12 cellular contexts compared by ENCODE assay signal in genomic region chr20:38145094-38146075, GRCh38. TPM values are rescaled to one million over a fixed set of nuclear protein-coding genes. Genes with fewer than 3 reads are reported as not detected.
A peak's percentile ranks its signal among the peaks of the same experiment; 100 is the strongest.
DNase-seq lines count a peak whose midpoint lies in the region; TF ChIP-seq lines count a peak whose summit lies in the region.
"Had no signal": no experiment of that assay in that cellular context is flagged by ENCODE, and none has a peak within 500 bp of the region (broad histone marks: within the 10 kb centered on the region; RNA-seq: fewer than 3 reads in every experiment).

No MANE protein-coding gene starts in this region.

- intact Hi-C loops in colonic mucosa (cut with DNase I), result no loop called here
- intact Hi-C loops in transverse colon (cut with DNase I; ENCODE audit: low total_unique reads), result loop anchor here (10.0 kb wide), 1 partner anchor 1731 kb away; no protein-coding TSS in a partner anchor

- H3K36me3 ChIP-seq in colonic mucosa (no peaks in the 10 kb centered on the region), liver (ENCODE audit: control insufficient read depth in 4 of 4, insufficient read depth in 3 of 4, low read depth in 1 of 4, low read length in 3 of 4) (peaks cover 6 to 48% (median 36%) of the 10 kb centered on the region in 4 donors), transverse colon (no peaks in the 10 kb centered on the region)

- no peak for TF ChIP-seq EP300 in transverse colon (IDR thresholded peaks at IDR 0.05; ENCODE audit: low read depth)

- TF ChIP-seq POLR2A in transverse colon (IDR thresholded peaks at IDR 0.05), result no peak

- H3K27me3 ChIP-seq in colonic mucosa (no peaks in the 10 kb centered on the region), liver (ENCODE audit: control insufficient read depth in 4 of 4, insufficient read depth in 4 of 4, low read length in 3 of 4) (no peaks in the 10 kb centered on the region), transverse colon (no peaks in the 10 kb centered on the region)

- in situ Hi-C loops in transverse colon (cut with MboI; ENCODE audit: low pct_ligation_motif_present in 1 of 4, low pct_unique_long_range_greater_than_20kb in 1 of 4, low sequenced_read_pairs in 3 of 4), result no loop called here

- H3K4me1 ChIP-seq in colonic mucosa (peaks cover 14% of the 10 kb centered on the region), liver (ENCODE audit: control insufficient read depth in 4 of 4, insufficient read depth in 4 of 4, low read length in 3 of 4) (peaks cover 18 to 75% (median 52%) of the 10 kb centered on the region in 4 donors), transverse colon (peaks cover 13 to 31% (median 27%) of the 10 kb centered on the region in 4 donors)

- TF ChIP-seq RAD21 in liver (IDR thresholded peaks at IDR 0.05), result no peak

- 49% methylated on average over 12 of the region's 12 CpGs for WGBS in liver
- WGBS in transverse colon (ENCODE audit: low coverage in 1 of 2), 2 donors, result 80 to 86% methylated on average over 6 to 12 of the region's 12 CpGs

- DNase-seq in M059J (ENCODE audit: low read depth) (peak; percentile 88), colonic mucosa (no peak), transverse colon (no peak), foreskin melanocyte (no peak), H4 (ENCODE audit: low spot score) (no peak), DMS 273 (lab: John Stamatoyannopoulos, UW; ENCODE audit: unreplicated experiment) (no peak)
- DNase-seq: activated CD8-positive, alpha-beta memory T cell treated with anti-CD3 and anti-CD28 coated beads, Interleukin-2, amount 50 U/mL, for 48 hours; islet precursor cell; KBM-7; NCI-H510A; stimulated activated naive CD4-positive, alpha-beta T cell treated with Interleukin-2 at 50 U/mL for 16 hours had no signal

- H3K27ac ChIP-seq in colonic mucosa (peak overlapping the region; percentile 79), liver (ENCODE audit: low read depth in 1 of 2, low read length in 2 of 2) (peak overlapping the region; percentile 83 to 92), transverse colon (peak overlapping the region; percentile 62 to 82 (median 78))

- H3K4me3 ChIP-seq in colonic mucosa, result no peak overlapping the region
- no peak overlapping the region for H3K4me3 ChIP-seq in liver (ENCODE audit: low read depth in 1 of 3, low read length in 3 of 3)
- H3K4me3 ChIP-seq in transverse colon, result no peak overlapping the region

- TF ChIP-seq CTCF in colonic mucosa (IDR thresholded peaks at IDR 0.05), result no peak
- no peak for TF ChIP-seq CTCF in liver (IDR thresholded peaks at IDR 0.05; ENCODE audit: low read depth, low read length, missing input control)
- TF ChIP-seq CTCF in transverse colon (IDR thresholded peaks at IDR 0.05), result no peak

- H3K9ac ChIP-seq in colonic mucosa (ENCODE audit: low read depth in 2 of 2, low read length in 2 of 2) (no peak overlapping the region), liver (ENCODE audit: low read depth in 1 of 2, low read length in 2 of 2) (peak overlapping the region in 1 of 2 donors; percentile 56)

- H3K9me3 ChIP-seq in colonic mucosa (no peaks in the 10 kb centered on the region), liver (ENCODE audit: control insufficient read depth in 4 of 4, low read length in 3 of 4) (no peaks in the 10 kb centered on the region), transverse colon (no peaks in the 10 kb centered on the region)

TF ChIP-seq in liver, 16 proteins besides CTCF, POLR2A, EP300 and RAD21:
- TF ChIP-seq JUND (IDR thresholded peaks at IDR 0.05) (peak; percentile 75 to 76), MAX (IDR thresholded peaks at IDR 0.05) (no peak), RXRA (IDR thresholded peaks at IDR 0.05) (no peak), TAF1 (conservative IDR thresholded peaks at IDR 0.05) (no peak), HNF4G (IDR thresholded peaks at IDR 0.05) (no peak), ATF3 (IDR thresholded peaks at IDR 0.05) (peak; percentile 86), REST (IDR thresholded peaks at IDR 0.05) (no peak), HNF4A (conservative IDR thresholded peaks at IDR 0.05) (peak in 1 of 2 donors; percentile 32), NR2F2 (IDR thresholded peaks at IDR 0.05) (peak; percentile 27), FOXA2 (IDR thresholded peaks at IDR 0.05) (no peak)

RNA-seq across cellular contexts. Expression of gene TGM2, which starts 19.7 kb away (rescaled TPM):
- 76.6 and 108 TPM in 2 replicates for total RNA-seq in M059J (2014; rRNA removed; shearing (Covaris generic))
- total RNA-seq in colonic mucosa (10 to 100 TPM; 14.5 to 32.8 TPM), liver (100 to 1,000 TPM; 120 to 260 TPM), transverse colon (10 to 100 TPM; 14.2 to 52.0 (median 21.7) TPM)
- 100 to 1,000 TPM; 106 to 375 TPM for polyA plus RNA-seq in liver
- total RNA-seq in H4 (2014; rRNA removed; shearing (Covaris generic)), result 7.0 and 7.1 TPM in 2 replicates
